Comparison of ENCODE assay signal across 19 cellular contexts in genomic region chr7:25995893-25996529, GRCh38.
DNase-seq lines count a peak whose midpoint lies in the region; ATAC-seq and TF ChIP-seq lines count a peak whose summit lies in the region.
"Had no signal": no experiment of that assay in that cellular context is flagged by ENCODE, and none has a peak within 500 bp of the region (broad histone marks: within the 10 kb centered on the region; RNA-seq: fewer than 3 reads in every experiment).

No MANE protein-coding gene starts in this region.

- no peak overlapping the region for H2AFZ ChIP-seq in PC-3 (ENCODE audit: low read length)

- H3F3A ChIP-seq in PC-3 (ENCODE audit: low read length, unreplicated experiment), result no peaks in the 10 kb centered on the region

- H3K9me3 ChIP-seq in Caco-2, result no peaks in the 10 kb centered on the region; the same call in 1 of the 2 replicates
- no peaks in the 10 kb centered on the region for H3K9me3 ChIP-seq in PC-3 (ENCODE audit: low read length)
- H3K9me3 ChIP-seq: adrenal gland, suprapubic skin had no signal

- no peak overlapping the region for H3K9ac ChIP-seq in PC-3 (ENCODE audit: low read length)

- peak overlapping the region; percentile 17 for H3K4me3 Mint-ChIP-seq in Caco-2 (ENCODE audit: unreplicated experiment)
- H3K4me3 Mint-ChIP-seq: activated CD8-positive, alpha-beta T cell treated with anti-CD3 and anti-CD28 coated beads for 36 hours; activated T-helper 1 cell treated with anti-CD3 and anti-CD28 coated beads, Interleukin-12 subunit alpha, Interleukin-12 subunit beta, Interleukin-2, Interleukin-4 antibody, amounts not matched to agents 30 ng/mL and 10 ng/mL and 1 ng/mL, durations not matched to agents 14 hours and 24 hours and 36 hours had no signal

- no peaks in the 10 kb centered on the region for H4K20me1 ChIP-seq in PC-3 (ENCODE audit: low read length)

- TF ChIP-seq CTCF in Caco-2 (IDR thresholded peaks at IDR 0.05; ENCODE audit: insufficient read depth in 1 of 2, low read depth in 1 of 2, low read length in 1 of 2, severe bottlenecking in 1 of 2, unreplicated experiment in 1 of 2), result peak; percentile 47 to 68
- TF ChIP-seq CTCF in PC-3 (conservative IDR thresholded peaks at IDR 0.05; ENCODE audit: low read depth, low read length), result peak; percentile 42
- TF ChIP-seq CTCF in kidney epithelial cell (IDR thresholded peaks at IDR 0.05; ENCODE audit: insufficient read depth, low read length, poor library complexity, severe bottlenecking), result peak; percentile 8
- no peak for TF ChIP-seq CTCF in dorsolateral prefrontal cortex (IDR thresholded peaks at IDR 0.05 in 54 of 56, conservative IDR thresholded peaks at IDR 0.05 in 2 of 56; ENCODE audit: low read depth in 1 of 56, partially characterized antibody in 56 of 56)

- H3K36me3 ChIP-seq in Caco-2 (ENCODE audit: control insufficient read depth, insufficient read depth, low read length) (no peaks in the 10 kb centered on the region), H7 (replicated peaks; ENCODE audit: control insufficient read depth, insufficient read depth, low read length) (no peaks in the 10 kb centered on the region), PC-3 (ENCODE audit: low read depth, low read length) (no peaks in the 10 kb centered on the region), kidney epithelial cell (ENCODE audit: control insufficient read depth, insufficient read depth, low read length) (no peaks in the 10 kb centered on the region)
- H3K36me3 ChIP-seq: adrenal gland, suprapubic skin had no signal

- ATAC-seq in PC-3 (no peak), HG03460 (IDR thresholded peaks at IDR 0.05; ENCODE audit: unreplicated experiment) (no peak)
- ATAC-seq: activated CD8-positive, alpha-beta T cell treated with anti-CD3 and anti-CD28 coated beads for 36 hours had no signal

- H3K27me3 ChIP-seq in Caco-2 (replicated peaks; ENCODE audit: control insufficient read depth, insufficient read depth, low read length) (no peaks in the 10 kb centered on the region), H7 (ENCODE audit: control insufficient read depth, insufficient read depth, low read length) (no peaks in the 10 kb centered on the region), PC-3 (ENCODE audit: low read length) (peaks cover 51% of the 10 kb centered on the region), kidney epithelial cell (ENCODE audit: control insufficient read depth, insufficient read depth, low read length) (no peaks in the 10 kb centered on the region), dorsolateral prefrontal cortex (peaks cover 0 to 26% (median 0%) of the 10 kb centered on the region in 45 donors)
- H3K27me3 ChIP-seq: adrenal gland, suprapubic skin had no signal

- DNase-seq in Caco-2, result peak; percentile 71 to 72
- peak; percentile 30 for DNase-seq in H7
- no peak for DNase-seq in PC-3
- no peak for DNase-seq in kidney epithelial cell (ENCODE audit: low read depth)
- no peak for DNase-seq in activated CD4-positive, CD25-positive, alpha-beta regulatory T cell (lab: John Stamatoyannopoulos, UW)
- no peak for DNase-seq in occipital lobe (lab: John Stamatoyannopoulos, UW)
- DNase-seq in dorsolateral prefrontal cortex, result no peak
- DNase-seq: activated CD8-positive, alpha-beta T cell treated with anti-CD3 and anti-CD28 coated beads for 36 hours; adrenal gland; cerebellar nuclear complex; DND-41; erythroblast; glutamatergic neuron; kidney glomerular epithelial cell; NCI-H526 treated with DMSO at 0.1 percent for 48 hours; stimulated activated CD4-positive, alpha-beta T cell treated with anti-CD3 and anti-CD28 coated beads, Interleukin-15, amount 100 ng/mL, for 24 hours had no signal

- H3K4me3 ChIP-seq in Caco-2 (ENCODE audit: low read depth, low read length) (no peak overlapping the region), H7 (ENCODE audit: insufficient read depth, low read depth, low read length) (no peak overlapping the region), PC-3 (ENCODE audit: low read length) (no peak overlapping the region), kidney epithelial cell (ENCODE audit: low read depth, low read length) (no peak overlapping the region), dorsolateral prefrontal cortex (no peak overlapping the region)
- H3K4me3 ChIP-seq: adrenal gland, suprapubic skin had no signal

- POLR2A ChIA-PET in Caco-2 (lab: Charles Lee), result no interaction called here
- POLR2A ChIA-PET in PC-3 (lab: Charles Lee; ENCODE audit: unreplicated experiment), result no interaction called here

- BruUV-seq in Caco-2 (replicated peaks; lab: Mats Ljungman, UMichigan) (no TSS peak), PC-3 (replicated peaks; lab: Mats Ljungman, UMichigan) (no TSS peak)

- no peaks in the 10 kb centered on the region for H3K79me2 ChIP-seq in PC-3 (ENCODE audit: low read length)

- CTCF ChIA-PET in Caco-2 (lab: Charles Lee) (interaction anchor here (0.6 to 1.3 kb wide), 4 partner anchors 11 to 103 kb away, joined by 3 to 6 read pairs (median 4); no protein-coding TSS in a partner anchor), PC-3 (lab: Charles Lee) (no interaction called here)

- H3K27ac ChIP-seq in PC-3 (ENCODE audit: low read length), result no peak overlapping the region
- H3K27ac ChIP-seq in dorsolateral prefrontal cortex, result no peak overlapping the region
- H3K27ac ChIP-seq: adrenal gland, suprapubic skin had no signal

- peak overlapping the region; percentile 65 for H3K27ac Mint-ChIP-seq in Caco-2 (ENCODE audit: unreplicated experiment)
- H3K27ac Mint-ChIP-seq: activated CD8-positive, alpha-beta T cell treated with anti-CD3 and anti-CD28 coated beads for 36 hours; activated T-helper 1 cell treated with anti-CD3 and anti-CD28 coated beads, Interleukin-12 subunit alpha, Interleukin-12 subunit beta, Interleukin-2, Interleukin-4 antibody, amounts not matched to agents 30 ng/mL and 10 ng/mL and 1 ng/mL, durations not matched to agents 14 hours and 24 hours and 36 hours had no signal

- no peaks in the 10 kb centered on the region for H3K27me3 Mint-ChIP-seq in Caco-2 (ENCODE audit: insufficient read depth, unreplicated experiment)

- H3K9me3 Mint-ChIP-seq in Caco-2 (ENCODE audit: unreplicated experiment), result no peaks in the 10 kb centered on the region
- H3K9me3 Mint-ChIP-seq: activated CD8-positive, alpha-beta T cell treated with anti-CD3 and anti-CD28 coated beads for 36 hours; activated T-helper 1 cell treated with anti-CD3 and anti-CD28 coated beads, Interleukin-12 subunit alpha, Interleukin-12 subunit beta, Interleukin-2, Interleukin-4 antibody, amounts not matched to agents 30 ng/mL and 10 ng/mL and 1 ng/mL, durations not matched to agents 14 hours and 24 hours and 36 hours had no signal

- H3K4me1 ChIP-seq in Caco-2, result peaks cover 33% of the 10 kb centered on the region
- H3K4me1 ChIP-seq in PC-3 (ENCODE audit: insufficient read depth, low read length), result no peaks in the 10 kb centered on the region
- H3K4me1 ChIP-seq: adrenal gland, suprapubic skin had no signal

- no peaks in the 10 kb centered on the region for H3K9me2 ChIP-seq in PC-3 (replicated peaks; ENCODE audit: low read length)

- H3K4me2 ChIP-seq in PC-3 (ENCODE audit: low read length), result no peak overlapping the region

- intact Hi-C loops in Caco-2 (cut with micrococcal nuclease; ENCODE audit: unreplicated experiment), result loop anchor here (1.0 to 2.0 kb wide), 3 partner anchors 10 to 103 kb away; no protein-coding TSS in a partner anchor
- intact Hi-C loops in PC-3 (cut with micrococcal nuclease), result no loop called here
- intact Hi-C loops in dorsolateral prefrontal cortex (cut with DNase I), result no loop called here

- peaks cover 24% of the 10 kb centered on the region for H3K4me1 Mint-ChIP-seq in Caco-2 (ENCODE audit: low read depth, unreplicated experiment)

- no peaks in the 10 kb centered on the region for H3K36me3 Mint-ChIP-seq in Caco-2 (ENCODE audit: insufficient read depth, unreplicated experiment)

Comparison
In these comparisons a context has a peak if more than half of its experiments do, and no peak if none do; other contexts are left out.
1. DNase-seq: peak in Caco-2 (2 of 2) and H7 (single experiment); none in PC-3 (single experiment), kidney epithelial cell (single experiment), activated CD4-positive, CD25-positive, alpha-beta regulatory T cell (0 of 4), occipital lobe (single experiment) and dorsolateral prefrontal cortex (0 of 10).
2. CTCF ChIP-seq: peak in Caco-2 (2 of 2), PC-3 (single experiment) and kidney epithelial cell (single experiment); none in dorsolateral prefrontal cortex (0 of 56).